In the genomic region with DNA sequence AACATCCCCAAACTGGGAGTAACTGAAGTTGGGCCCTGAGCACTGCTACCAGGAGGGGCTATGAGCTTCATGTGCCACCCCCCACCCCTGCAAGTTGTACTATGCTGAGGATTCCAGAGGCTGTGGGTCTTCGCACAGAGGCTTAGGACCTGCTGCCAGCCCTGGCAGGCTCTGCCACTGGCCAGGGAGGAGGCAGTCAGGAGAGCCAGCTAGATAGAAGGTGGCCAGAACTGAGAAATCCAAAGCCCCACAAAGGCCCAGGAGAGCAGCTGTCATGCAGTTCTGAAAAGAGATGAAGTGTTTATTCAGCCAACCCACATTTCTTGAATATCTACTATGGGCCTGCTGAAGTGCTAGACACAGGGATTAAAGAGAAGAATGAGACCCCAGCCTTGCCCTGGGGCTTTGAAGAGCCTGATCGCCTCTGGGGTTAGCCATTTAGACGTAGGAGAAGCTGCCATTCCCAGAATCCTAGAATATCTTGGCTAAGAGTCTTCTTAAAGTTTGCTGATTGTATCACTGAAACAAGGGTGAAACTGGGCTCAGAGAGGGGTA, we compare ENCODE assay signal across 10 cellular contexts. TPM values are rescaled to one million over a fixed set of nuclear protein-coding genes. Genes with fewer than 3 reads are reported as not detected.
DNase-seq lines count a peak whose midpoint lies in the region; ATAC-seq and TF ChIP-seq lines count a peak whose summit lies in the region.
"Had no signal": no experiment of that assay in that cellular context is flagged by ENCODE, and none has a peak within 500 bp of the region (broad histone marks: within the 10 kb centered on the region; RNA-seq: fewer than 3 reads in every experiment).

No MANE protein-coding gene starts in this region.

- no peak overlapping the region for H3K27ac Mint-ChIP-seq in activated T-helper 2 cell treated with anti-CD3 and anti-CD28 coated beads, Interferon-gamma antibody, Interleukin-2, Interleukin-4, amounts not matched to agents 10 μg/mL and 5 μg/mL and 100 μg/mL, durations not matched to agents 14 hours and 24 hours and 36 hours

- 69% methylated on average over 3 of the region's 3 CpGs for WGBS in right cardiac atrium
- no CpG with 5 or more reads among the region's 3 CpGs for WGBS in mesendoderm (ENCODE audit: extremely low coverage, insufficient coverage, low lambda C conversion rate)

- intact Hi-C loops in left ventricle myocardium inferior (cut with micrococcal nuclease) (no loop called here), right cardiac atrium (cut with DNase I) (loop anchor here (10.0 kb wide), 2 partner anchors 85 to 125 kb away; partner anchors contain the start of genes CDC26 (in 1 of the 4) and PRPF4 (in 1 of the 4)), vagina (cut with DNase I) (no loop called here)
- intact Hi-C loops in activated T-helper 2 cell treated with anti-CD3 and anti-CD28 coated beads, Interferon-gamma antibody, Interleukin-2, Interleukin-4, amounts not matched to agents 10 μg/mL and 5 μg/mL and 100 μg/mL, durations not matched to agents 14 hours and 24 hours and 36 hours (cut with micrococcal nuclease): loop anchor here (2.0 kb wide), 3 partner anchors 59 to 179 kb away; partner anchors contain the start of genes FKBP15, SLC31A1 and WDR31

- peak overlapping the region; percentile 49 for H3K56ac ChIP-seq in mesendoderm (ENCODE audit: low read length)

- H3K79me1 ChIP-seq in mesendoderm (ENCODE audit: low read length): no peaks in the 10 kb centered on the region

- no peaks in the 10 kb centered on the region for H3K9me3 Mint-ChIP-seq in activated T-helper 2 cell treated with anti-CD3 and anti-CD28 coated beads, Interferon-gamma antibody, Interleukin-2, Interleukin-4, amounts not matched to agents 10 μg/mL and 5 μg/mL and 100 μg/mL, durations not matched to agents 14 hours and 24 hours and 36 hours

- ATAC-seq in right cardiac atrium: no peak

- peaks cover 5% of the 10 kb centered on the region for H3K36me3 Mint-ChIP-seq in activated T-helper 2 cell treated with anti-CD3 and anti-CD28 coated beads, Interferon-gamma antibody, Interleukin-2, Interleukin-4, amounts not matched to agents 10 μg/mL and 5 μg/mL and 100 μg/mL, durations not matched to agents 14 hours and 24 hours and 36 hours (ENCODE audit: low read depth)

- H3K4me3 ChIP-seq in left ventricle myocardium inferior (peak overlapping the region; percentile 90), right cardiac atrium (ENCODE audit: low read length) (no peak overlapping the region), mesendoderm (ENCODE audit: low read length) (no peak overlapping the region), vagina (peak overlapping the region; percentile 63 to 79)

- no peak overlapping the region for H3K23ac ChIP-seq in mesendoderm (ENCODE audit: low read length)

- H2BK120ac ChIP-seq in mesendoderm (ENCODE audit: low read depth, low read length): no peak overlapping the region

- H2AK5ac ChIP-seq in mesendoderm (ENCODE audit: low read length): no peak overlapping the region

- H3K27ac ChIP-seq in left ventricle myocardium inferior (replicated peaks) (peak overlapping the region; percentile 83), right cardiac atrium (ENCODE audit: low read length) (no peak overlapping the region), mesendoderm (ENCODE audit: low read depth, low read length) (peak overlapping the region; percentile 36), vagina (no peak overlapping the region)

- H3K4me1 Mint-ChIP-seq in activated T-helper 2 cell treated with anti-CD3 and anti-CD28 coated beads, Interferon-gamma antibody, Interleukin-2, Interleukin-4, amounts not matched to agents 10 μg/mL and 5 μg/mL and 100 μg/mL, durations not matched to agents 14 hours and 24 hours and 36 hours (ENCODE audit: low read depth): peaks cover 20% of the 10 kb centered on the region

- H3K27me3 ChIP-seq in left ventricle myocardium inferior (ENCODE audit: low read depth) (no peaks in the 10 kb centered on the region), right cardiac atrium (ENCODE audit: control insufficient read depth, insufficient read depth) (no peaks in the 10 kb centered on the region), mesendoderm (ENCODE audit: insufficient read depth, low read length, poor library complexity) (no peaks in the 10 kb centered on the region), vagina (no peaks in the 10 kb centered on the region)

- no peak for TF ChIP-seq CTCF in left ventricle myocardium inferior (IDR thresholded peaks at IDR 0.05; ENCODE audit: borderline replicate concordance)
- TF ChIP-seq CTCF in vagina (IDR thresholded peaks at IDR 0.05): no peak

- no peak overlapping the region for H3K4me2 ChIP-seq in mesendoderm (ENCODE audit: low read length)

- H3K79me2 ChIP-seq in mesendoderm (ENCODE audit: control insufficient read depth, insufficient read depth, low read length): no peaks in the 10 kb centered on the region

- H2BK15ac ChIP-seq in mesendoderm (replicated peaks; ENCODE audit: low read depth): no peak overlapping the region

- H3K36me3 ChIP-seq in left ventricle myocardium inferior (peaks cover 8% of the 10 kb centered on the region), mesendoderm (ENCODE audit: control insufficient read depth, insufficient read depth, low read length) (no peaks in the 10 kb centered on the region), vagina (no peaks in the 10 kb centered on the region)

- H3K9me3 ChIP-seq in left ventricle myocardium inferior (replicated peaks): no peaks in the 10 kb centered on the region
- no peaks in the 10 kb centered on the region for H3K9me3 ChIP-seq in right cardiac atrium (ENCODE audit: control insufficient read depth, low read length)
- no peaks in the 10 kb centered on the region for H3K9me3 ChIP-seq in vagina

- H4K8ac ChIP-seq in mesendoderm (ENCODE audit: low read depth, low read length): no peak overlapping the region

- H3K9ac ChIP-seq in mesendoderm (ENCODE audit: low read length): peak overlapping the region; percentile 38

- DNase-seq in left ventricle myocardium inferior (no peak), right cardiac atrium (no peak), mesendoderm (peak; percentile 74), vagina (ENCODE audit: extremely low spot score in 2 of 2) (no peak), HK-2 (ENCODE audit: unreplicated experiment) (no peak), occipital lobe (lab: John Stamatoyannopoulos, UW) (no peak), iPS-NIHi7 (ENCODE audit: extremely low spot score) (no peak)
- DNase-seq in activated T-helper 2 cell treated with anti-CD3 and anti-CD28 coated beads, Interferon-gamma antibody, Interleukin-2, Interleukin-4, amounts not matched to agents 10 μg/mL and 5 μg/mL and 100 μg/mL, durations not matched to agents 14 hours and 24 hours and 36 hours (ENCODE audit: low spot score): no peak
- DNase-seq: NCI-H187 had no signal

- H3K4me1 ChIP-seq in left ventricle myocardium inferior: peaks cover 53% of the 10 kb centered on the region
- peaks cover 6% of the 10 kb centered on the region for H3K4me1 ChIP-seq in right cardiac atrium (ENCODE audit: control insufficient read depth, insufficient read depth, low read length)
- no peaks in the 10 kb centered on the region for H3K4me1 ChIP-seq in mesendoderm (ENCODE audit: control insufficient read depth, low read depth, low read length)
- peaks cover 37% of the 10 kb centered on the region for H3K4me1 ChIP-seq in vagina

- H3K4ac ChIP-seq in mesendoderm (ENCODE audit: low read depth, low read length): no peak overlapping the region

- TF ChIP-seq POLR2A in vagina (IDR thresholded peaks at IDR 0.05): no peak

- H4K5ac ChIP-seq in mesendoderm (ENCODE audit: low read length): no peak overlapping the region

- no peak overlapping the region for H2BK5ac ChIP-seq in mesendoderm (ENCODE audit: low read length)

- peak overlapping the region; percentile 74 for H3K4me3 Mint-ChIP-seq in activated T-helper 2 cell treated with anti-CD3 and anti-CD28 coated beads, Interferon-gamma antibody, Interleukin-2, Interleukin-4, amounts not matched to agents 10 μg/mL and 5 μg/mL and 100 μg/mL, durations not matched to agents 14 hours and 24 hours and 36 hours (ENCODE audit: low read depth)

- H3K18ac ChIP-seq in mesendoderm (ENCODE audit: low read length): no peak overlapping the region

- H3K27me3 Mint-ChIP-seq in activated T-helper 2 cell treated with anti-CD3 and anti-CD28 coated beads, Interferon-gamma antibody, Interleukin-2, Interleukin-4, amounts not matched to agents 10 μg/mL and 5 μg/mL and 100 μg/mL, durations not matched to agents 14 hours and 24 hours and 36 hours (ENCODE audit: low read depth): no peaks in the 10 kb centered on the region

RNA-seq across cellular contexts. Expression of gene ALAD, which starts 1.4 kb away (rescaled TPM):
- total RNA-seq in left ventricle myocardium inferior: 75.6 TPM
- 10 to 100 TPM; 29.9 to 43.6 (median 42.1) TPM for total RNA-seq in right cardiac atrium
- 39.5 TPM for polyA plus RNA-seq in right cardiac atrium
- total RNA-seq in activated T-helper 2 cell treated with anti-CD3 and anti-CD28 coated beads, Interferon-gamma antibody, Interleukin-2, Interleukin-4, amounts not matched to agents 10 μg/mL and 5 μg/mL and 100 μg/mL, durations not matched to agents 14 hours and 24 hours and 36 hours: 27.9 and 28.3 TPM in 2 replicates
- polyA plus RNA-seq in mesendoderm (2013, experiment 1 of 2): 8.1 TPM
- polyA plus RNA-seq in mesendoderm (2013, experiment 2 of 2): 8.3 TPM
- 29.5 TPM for total RNA-seq in vagina
- 12.0 TPM for total RNA-seq in occipital lobe

RNA-seq across cellular contexts. Expression of gene POLE3, which starts 10.8 kb away (rescaled TPM):
- total RNA-seq in left ventricle myocardium inferior: 22.5 TPM
- total RNA-seq in right cardiac atrium: 10 to 100 TPM; 19.7 to 22.4 (median 20.5) TPM
- polyA plus RNA-seq in right cardiac atrium: 18.0 TPM
- 71.0 and 73.8 TPM in 2 replicates for total RNA-seq in activated T-helper 2 cell treated with anti-CD3 and anti-CD28 coated beads, Interferon-gamma antibody, Interleukin-2, Interleukin-4, amounts not matched to agents 10 μg/mL and 5 μg/mL and 100 μg/mL, durations not matched to agents 14 hours and 24 hours and 36 hours
- 70.8 TPM for polyA plus RNA-seq in mesendoderm (2013, experiment 1 of 2)
- polyA plus RNA-seq in mesendoderm (2013, experiment 2 of 2): 70.9 TPM
- total RNA-seq in vagina: 17.4 TPM
- total RNA-seq in occipital lobe: 34.2 TPM

RNA-seq across cellular contexts. Expression of gene C9orf43, which starts 10.8 kb away (rescaled TPM):
- total RNA-seq in left ventricle myocardium inferior (0.14 TPM), right cardiac atrium (under 1 TPM; 0.20 to 0.47 (median 0.20) TPM), vagina (not detected), occipital lobe (0.62 TPM)
- polyA plus RNA-seq in right cardiac atrium: 0.23 TPM
- total RNA-seq in activated T-helper 2 cell treated with anti-CD3 and anti-CD28 coated beads, Interferon-gamma antibody, Interleukin-2, Interleukin-4, amounts not matched to agents 10 μg/mL and 5 μg/mL and 100 μg/mL, durations not matched to agents 14 hours and 24 hours and 36 hours: 0.48 TPM in 2 replicates
- polyA plus RNA-seq in mesendoderm (2013, experiment 1 of 2): 0.49 TPM
- polyA plus RNA-seq in mesendoderm (2013, experiment 2 of 2): 0.74 TPM

RNA-seq across cellular contexts. Expression of gene HDHD3, which starts 22.9 kb away (rescaled TPM):
- total RNA-seq in left ventricle myocardium inferior (8.9 TPM), right cardiac atrium (10 to 100 TPM; 11.0 to 20.0 (median 15.9) TPM), vagina (31.7 TPM), occipital lobe (5.6 TPM)
- 19.6 TPM for polyA plus RNA-seq in right cardiac atrium
- 18.7 and 18.8 TPM in 2 replicates for total RNA-seq in activated T-helper 2 cell treated with anti-CD3 and anti-CD28 coated beads, Interferon-gamma antibody, Interleukin-2, Interleukin-4, amounts not matched to agents 10 μg/mL and 5 μg/mL and 100 μg/mL, durations not matched to agents 14 hours and 24 hours and 36 hours
- polyA plus RNA-seq in mesendoderm (2013, experiment 1 of 2): 4.3 TPM
- 4.4 TPM for polyA plus RNA-seq in mesendoderm (2013, experiment 2 of 2)

RNA-seq across cellular contexts. Expression of gene BSPRY, which starts 50.4 kb away (rescaled TPM):
- total RNA-seq in left ventricle myocardium inferior: 0.25 TPM
- total RNA-seq in right cardiac atrium: 1 to 10 TPM in 3 of 4 donors, under 1 TPM in 1; 0.21 to 2.3 (median 1.6) TPM
- 1.4 TPM for polyA plus RNA-seq in right cardiac atrium
- 11.1 and 12.5 TPM in 2 replicates for total RNA-seq in activated T-helper 2 cell treated with anti-CD3 and anti-CD28 coated beads, Interferon-gamma antibody, Interleukin-2, Interleukin-4, amounts not matched to agents 10 μg/mL and 5 μg/mL and 100 μg/mL, durations not matched to agents 14 hours and 24 hours and 36 hours
- 1.8 TPM for polyA plus RNA-seq in mesendoderm (2013, experiment 1 of 2)
- polyA plus RNA-seq in mesendoderm (2013, experiment 2 of 2): 1.8 TPM
- 3.9 TPM for total RNA-seq in vagina
- not detected for total RNA-seq in occipital lobe
- total RNA-seq: Daoy had no signal

Comparison
In these comparisons a context has a peak if more than half of its experiments do, and no peak if none do; other contexts are left out.
1. H3K27ac ChIP-seq: peak in left ventricle myocardium inferior (single experiment) and mesendoderm (single experiment); none in right cardiac atrium (single experiment) and vagina (single experiment).
2. H3K4me3 ChIP-seq: peak in left ventricle myocardium inferior (single experiment) and vagina (2 of 2); none in right cardiac atrium (single experiment) and mesendoderm (single experiment).
3. intact Hi-C loops: an anchor here in right cardiac atrium (10.0 kb wide) and activated T-helper 2 cell treated with anti-CD3 and anti-CD28 coated beads, Interferon-gamma antibody, Interleukin-2, Interleukin-4, amounts not matched to agents 10 μg/mL and 5 μg/mL and 100 μg/mL, durations not matched to agents 14 hours and 24 hours and 36 hours (2.0 kb wide); none called in left ventricle myocardium inferior and vagina.